20 cellular contexts compared by ENCODE assay signal in the genomic region with DNA sequence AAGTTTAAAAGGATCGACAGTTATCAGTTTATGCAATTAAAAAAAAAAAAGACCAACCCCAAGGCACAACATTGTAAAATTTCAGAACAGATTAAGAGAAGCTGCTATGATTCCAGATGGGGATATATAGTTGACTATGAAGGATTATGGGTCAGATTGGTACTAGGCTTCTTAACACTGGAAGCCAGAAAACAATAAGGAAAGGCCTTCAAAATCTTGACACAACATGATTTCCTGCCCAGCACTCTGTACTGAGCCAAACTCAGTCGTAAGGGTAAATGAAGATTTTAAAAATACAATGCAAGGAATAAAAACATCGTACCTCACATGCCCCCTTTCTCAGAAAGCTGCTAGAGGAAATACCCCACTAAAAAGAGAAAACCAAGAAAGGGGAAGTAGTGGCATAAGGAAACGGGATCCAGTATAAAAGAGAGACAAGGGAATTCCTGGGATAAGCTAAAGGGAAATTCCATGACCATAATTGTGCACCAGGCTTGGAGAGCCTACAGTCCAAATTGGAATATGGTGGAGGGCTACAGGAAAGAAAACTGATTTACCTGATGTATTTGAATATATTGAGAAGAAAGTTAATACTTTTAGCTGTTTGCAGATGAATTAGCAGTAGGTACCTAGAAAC. TPM values are rescaled to one million over a fixed set of nuclear protein-coding genes. Genes with fewer than 3 reads are reported as not detected.
A peak's percentile ranks its signal among the peaks of the same experiment; 100 is the strongest.
DNase-seq lines count a peak whose midpoint lies in the region; ATAC-seq and TF ChIP-seq lines count a peak whose summit lies in the region.
"Had no signal": no experiment of that assay in that cellular context is flagged by ENCODE, and none has a peak within 500 bp of the region (broad histone marks: within the 10 kb centered on the region; RNA-seq: fewer than 3 reads in every experiment).

No MANE protein-coding gene starts in this region.

- no peaks in the 10 kb centered on the region for H3K27me3 ChIP-seq in Panc1 (ENCODE audit: control insufficient read depth, insufficient read depth, low read length)
- H3K27me3 ChIP-seq: gastrocnemius medialis, testis had no signal

- H3K9me3 Mint-ChIP-seq in natural killer cell (no peaks in the 10 kb centered on the region), memory B cell (no peaks in the 10 kb centered on the region)
- H3K9me3 Mint-ChIP-seq in natural killer cell treated with Interleukin-12 subunit alpha and Interleukin-12 subunit beta and Interleukin-15 and Interleukin-18, amount 100 ng/mL, for 72 hours = no peaks in the 10 kb centered on the region
- H3K9me3 Mint-ChIP-seq in stimulated activated naive B cell treated with anti-CD40 and anti-IgM and Interleukin-4, amounts not matched to agents 10 μg/mL and 1 μg/mL and 100 μg/mL, for 72 hours = no peaks in the 10 kb centered on the region
- H3K9me3 Mint-ChIP-seq: activated T-helper 17 cell treated with anti-CD3 and anti-CD28 coated beads, Interleukin-2, amount 50 U/mL, for 72 hours had no signal

- H3K9me3 ChIP-seq in Panc1 (ENCODE audit: control insufficient read depth, insufficient read depth, low read depth, low read length) = no peaks in the 10 kb centered on the region
- H3K9me3 ChIP-seq: gastrocnemius medialis, testis had no signal

- H3K4me1 Mint-ChIP-seq in natural killer cell (peaks cover 77% of the 10 kb centered on the region in 2 donors), memory B cell (peaks cover 46% of the 10 kb centered on the region)
- H3K4me1 Mint-ChIP-seq in natural killer cell treated with Interleukin-12 subunit alpha and Interleukin-12 subunit beta and Interleukin-15 and Interleukin-18, amount 100 ng/mL, for 72 hours (ENCODE audit: low read depth in 2 of 2) = peaks cover 52 to 66% of the 10 kb centered on the region in 2 donors
- peaks cover 38 to 50% of the 10 kb centered on the region in 2 donors for H3K4me1 Mint-ChIP-seq in stimulated activated naive B cell treated with anti-CD40 and anti-IgM and Interleukin-4, amounts not matched to agents 10 μg/mL and 1 μg/mL and 100 μg/mL, for 72 hours

- ATAC-seq in natural killer cell = no peak
- no peak for ATAC-seq in natural killer cell treated with Interleukin-12 subunit alpha and Interleukin-12 subunit beta and Interleukin-15 and Interleukin-18, amount 100 ng/mL, for 72 hours
- no peak for ATAC-seq in Panc1
- peak; percentile 22 for ATAC-seq in memory B cell (ENCODE audit: low read depth)
- peak in 1 of 2 donors; percentile 22 for ATAC-seq in stimulated activated naive B cell treated with anti-CD40 and anti-IgM and Interleukin-4, amounts not matched to agents 10 μg/mL and 1 μg/mL and 100 μg/mL, for 72 hours (replicated peaks)
- no peak for ATAC-seq in GM21825 (IDR thresholded peaks at IDR 0.05; ENCODE audit: unreplicated experiment)
- no peak for ATAC-seq in HG03457 (IDR thresholded peaks at IDR 0.05; ENCODE audit: unreplicated experiment)
- no peak for ATAC-seq in HG03442 (IDR thresholded peaks at IDR 0.05; ENCODE audit: unreplicated experiment)
- ATAC-seq: activated T-helper 17 cell treated with anti-CD3 and anti-CD28 coated beads, Interleukin-2, amount 50 U/mL, for 72 hours; esophagus mucosa; gastrocnemius medialis had no signal

- TF ChIP-seq CTCF in natural killer cell (IDR thresholded peaks at IDR 0.05) = no peak
- TF ChIP-seq CTCF in Panc1 (IDR thresholded peaks at IDR 0.05) = no peak

- H3K4me3 Mint-ChIP-seq in natural killer cell = no peak overlapping the region
- H3K4me3 Mint-ChIP-seq in natural killer cell treated with Interleukin-12 subunit alpha and Interleukin-12 subunit beta and Interleukin-15 and Interleukin-18, amount 100 ng/mL, for 72 hours = no peak overlapping the region
- H3K4me3 Mint-ChIP-seq in memory B cell = no peak overlapping the region
- H3K4me3 Mint-ChIP-seq in stimulated activated naive B cell treated with anti-CD40 and anti-IgM and Interleukin-4, amounts not matched to agents 10 μg/mL and 1 μg/mL and 100 μg/mL, for 72 hours = peak overlapping the region in 1 of 2 donors; percentile 7
- H3K4me3 Mint-ChIP-seq: activated T-helper 17 cell treated with anti-CD3 and anti-CD28 coated beads, Interleukin-2, amount 50 U/mL, for 72 hours had no signal

- CTCF ChIA-PET in Panc1 (lab: Charles Lee) = interaction anchor here (0.7 kb wide), 1 partner anchor 214 kb away, joined by 3 read pairs; no protein-coding TSS in a partner anchor

- H3K27me3 Mint-ChIP-seq in natural killer cell (ENCODE audit: low read depth in 2 of 2) = no peaks in the 10 kb centered on the region
- H3K27me3 Mint-ChIP-seq in natural killer cell treated with Interleukin-12 subunit alpha and Interleukin-12 subunit beta and Interleukin-15 and Interleukin-18, amount 100 ng/mL, for 72 hours = no peaks in the 10 kb centered on the region
- H3K27me3 Mint-ChIP-seq in memory B cell = no peaks in the 10 kb centered on the region
- H3K27me3 Mint-ChIP-seq in stimulated activated naive B cell treated with anti-CD40 and anti-IgM and Interleukin-4, amounts not matched to agents 10 μg/mL and 1 μg/mL and 100 μg/mL, for 72 hours = no peaks in the 10 kb centered on the region
- H3K27me3 Mint-ChIP-seq: activated T-helper 17 cell treated with anti-CD3 and anti-CD28 coated beads, Interleukin-2, amount 50 U/mL, for 72 hours had no signal

- intact Hi-C loops in natural killer cell (cut with micrococcal nuclease) = loop anchor here (1.0 kb wide), 1 partner anchor 11 kb away; no protein-coding TSS in a partner anchor
- intact Hi-C loops in Panc1 (cut with micrococcal nuclease; ENCODE audit: unreplicated experiment) = no loop called here

- peaks cover 6% of the 10 kb centered on the region for H3K36me3 ChIP-seq in Panc1 (ENCODE audit: control insufficient read depth, insufficient read depth, low read length)

- DNase-seq in natural killer cell (no peak), Panc1 (ENCODE audit: low read depth, low spot score) (no peak), memory B cell (ENCODE audit: low spot score in 2 of 2) (no peak)
- DNase-seq in natural killer cell treated with Interleukin-12 subunit alpha and Interleukin-12 subunit beta and Interleukin-15 and Interleukin-18, amount 100 ng/mL, for 72 hours (ENCODE audit: low spot score) = no peak
- no peak for DNase-seq in stimulated activated naive B cell treated with anti-CD40 and anti-IgM and Interleukin-4, amounts not matched to agents 10 μg/mL and 1 μg/mL and 100 μg/mL, for 72 hours
- DNase-seq: activated CD4-positive, CD25-positive, alpha-beta regulatory T cell treated with anti-CD3 and anti-CD28 coated beads, Interleukin-2, amount 50 U/mL, for 72 hours; caudate nucleus; DMS79 treated with DMSO at 0.1 percent for 48 hours; gastrocnemius medialis; mesenchymal stem cell; NCI-H1436; NCI-H526; stimulated activated CD4-positive, alpha-beta T cell treated with anti-CD3 and anti-CD28 coated beads, Interleukin-12 subunit alpha, Interleukin-12 subunit beta, amount 100 ng/mL, for 4 hours; stimulated activated CD8-positive, alpha-beta memory T cell treated with anti-CD3 and anti-CD28 coated beads, Interleukin-4, amount 100 ng/mL, for 48 hours; testis had no signal

- in situ Hi-C loops in Panc1 (cut with HindIII; ENCODE audit: low pct_unique_long_range_greater_than_20kb, low sequenced_read_pairs) = no loop called here

- POLR2A ChIA-PET in Panc1 (lab: Charles Lee) = interaction anchor here (0.6 to 0.7 kb wide), 2 partner anchors 15 to 64 kb away, joined by 3 to 5 read pairs; no protein-coding TSS in a partner anchor

- peaks cover 66% of the 10 kb centered on the region for H3K4me1 ChIP-seq in Panc1 (ENCODE audit: control insufficient read depth, insufficient read depth, low read length)

- H3K4me3 ChIP-seq in Panc1 (ENCODE audit: low read depth in 2 of 2, low read length in 2 of 2) = no peak overlapping the region
- H3K4me3 ChIP-seq: gastrocnemius medialis, testis had no signal

- peak overlapping the region; percentile 13 to 36 for H3K27ac Mint-ChIP-seq in natural killer cell
- H3K27ac Mint-ChIP-seq in natural killer cell treated with Interleukin-12 subunit alpha and Interleukin-12 subunit beta and Interleukin-15 and Interleukin-18, amount 100 ng/mL, for 72 hours = peak overlapping the region in 1 of 2 donors; percentile 36
- peak overlapping the region; percentile 65 for H3K27ac Mint-ChIP-seq in memory B cell
- peak overlapping the region; percentile 2 for H3K27ac Mint-ChIP-seq in stimulated activated naive B cell treated with anti-CD40 and anti-IgM and Interleukin-4, amounts not matched to agents 10 μg/mL and 1 μg/mL and 100 μg/mL, for 72 hours
- H3K27ac Mint-ChIP-seq: activated T-helper 17 cell treated with anti-CD3 and anti-CD28 coated beads, Interleukin-2, amount 50 U/mL, for 72 hours had no signal

- TSS peak; percentile 40 for BruUV-seq in Panc1 (replicated peaks; lab: Mats Ljungman, UMichigan)

- no peaks in the 10 kb centered on the region for H3K36me3 Mint-ChIP-seq in natural killer cell
- H3K36me3 Mint-ChIP-seq in natural killer cell treated with Interleukin-12 subunit alpha and Interleukin-12 subunit beta and Interleukin-15 and Interleukin-18, amount 100 ng/mL, for 72 hours = peaks cover 5% of the 10 kb centered on the region
- H3K36me3 Mint-ChIP-seq in memory B cell = peaks cover 3% of the 10 kb centered on the region
- peaks cover 5% of the 10 kb centered on the region in 2 donors for H3K36me3 Mint-ChIP-seq in stimulated activated naive B cell treated with anti-CD40 and anti-IgM and Interleukin-4, amounts not matched to agents 10 μg/mL and 1 μg/mL and 100 μg/mL, for 72 hours

- peak overlapping the region; percentile 18; the same call in 1 of the 2 replicates for H3K27ac ChIP-seq in Panc1 (ENCODE audit: low read length)
- H3K27ac ChIP-seq: gastrocnemius medialis, testis had no signal

RNA-seq across cellular contexts. Expression of a gene that starts 27.9 kb away (rescaled TPM):
- total RNA-seq in natural killer cell = 100 to 1,000 TPM in 1 of 3 donors, 10 to 100 TPM in 2; 94.7 to 103 (median 99.2) TPM
- 10 to 100 TPM; 35.0 to 50.4 TPM for total RNA-seq in natural killer cell treated with Interleukin-12 subunit alpha and Interleukin-12 subunit beta and Interleukin-15 and Interleukin-18, amount 100 ng/mL, for 72 hours
- 44.5 TPM for total RNA-seq in Panc1 (2021; ENCODE audit: unreplicated experiment)
- polyA plus RNA-seq in Panc1 (2012; ENCODE audit: insufficient read length) = 34.8 TPM
